Comparison of ENCODE assay signal across 8 cellular contexts in genomic region chr16:4426021-4426684, GRCh38. TPM values are rescaled to one million over a fixed set of nuclear protein-coding genes. Genes with fewer than 3 reads are reported as not detected.
DNase-seq lines count a peak whose midpoint lies in the region; ATAC-seq and TF ChIP-seq lines count a peak whose summit lies in the region.

No MANE protein-coding gene starts in this region.

- H3K36me3 Mint-ChIP-seq in osteocyte (ENCODE audit: unreplicated experiment), result no peaks in the 10 kb centered on the region

- peak overlapping the region; percentile 91 for H3K4me3 Mint-ChIP-seq in osteocyte (ENCODE audit: unreplicated experiment)

- no peaks in the 10 kb centered on the region for H3K27me3 ChIP-seq in esophagus (ENCODE audit: control insufficient read depth in 1 of 2, insufficient read depth in 2 of 2, low read length in 2 of 2)

- peak; percentile 24 for ATAC-seq in HG02852 (IDR thresholded peaks at IDR 0.05; ENCODE audit: unreplicated experiment)

- H3K27me3 Mint-ChIP-seq in osteocyte (ENCODE audit: unreplicated experiment), result no peaks in the 10 kb centered on the region

- peak overlapping the region; percentile 100 for H3K27ac Mint-ChIP-seq in osteocyte (ENCODE audit: unreplicated experiment)

- DNase-seq in stimulated activated CD4-positive, alpha-beta T cell treated with anti-CD3 and anti-CD28 coated beads, Interleukin-1b, Interleukin-23, amount 100 ng/mL, for 48 hours, result peak; percentile 57
- no peak for DNase-seq in stimulated activated CD4-positive, alpha-beta T cell treated with anti-CD3 and anti-CD28 coated beads, Interleukin-12 subunit alpha, Interleukin-12 subunit beta, amount 100 ng/mL, for 4 hours
- DNase-seq in RKO (ENCODE audit: low spot score), result peak; percentile 49
- DNase-seq in osteocyte (ENCODE audit: extremely low spot score, unreplicated experiment), result no peak
- no peak for DNase-seq in DMS153 treated with DMSO at 0.1 percent for 48 hours (lab: John Stamatoyannopoulos, UW; ENCODE audit: unreplicated experiment)
- DNase-seq in GM20000 (ENCODE audit: low spot score), result no peak

- H3K27ac ChIP-seq in esophagus (ENCODE audit: low read depth in 2 of 2, low read length in 1 of 2), result peak overlapping the region; percentile 98 to 99

- H3K9me3 Mint-ChIP-seq in osteocyte (ENCODE audit: unreplicated experiment), result no peaks in the 10 kb centered on the region

- H3K4me1 Mint-ChIP-seq in osteocyte (ENCODE audit: unreplicated experiment), result peaks cover 20% of the 10 kb centered on the region

- H3K36me3 ChIP-seq in esophagus (ENCODE audit: control insufficient read depth in 2 of 2, insufficient read depth in 2 of 2, low read length in 1 of 2), result no peaks in the 10 kb centered on the region

- H3K4me3 ChIP-seq in esophagus (ENCODE audit: low read depth in 1 of 2, low read length in 2 of 2), result peak overlapping the region; percentile 89 to 93

- H3K9me3 ChIP-seq in esophagus (ENCODE audit: control insufficient read depth in 2 of 2, insufficient read depth in 1 of 2, low read depth in 1 of 2, low read length in 1 of 2), result no peaks in the 10 kb centered on the region

- WGBS in esophagus, 2 donors, result 2% methylated on average over 31 of the region's 31 CpGs

- H3K4me1 ChIP-seq in esophagus (ENCODE audit: control insufficient read depth in 2 of 2, insufficient read depth in 2 of 2, low read length in 1 of 2), result no peaks in the 10 kb centered on the region

- TF ChIP-seq CTCF in osteocyte (IDR thresholded peaks at IDR 0.05), result no peak
- TF ChIP-seq CTCF in GM20000 (IDR thresholded peaks at IDR 0.05; ENCODE audit: extremely low read depth, missing control alignments), result no peak

RNA-seq across cellular contexts. Expression of gene DNAJA3, which starts 0.5 kb away (rescaled TPM):
- polyA plus RNA-seq in esophagus, result 10 to 100 TPM; 20.5 to 27.8 TPM
- total RNA-seq in osteocyte, result 31.1 and 33.7 TPM in 2 replicates

RNA-seq across cellular contexts. Expression of gene CORO7, which starts 9.8 kb away (rescaled TPM):
- polyA plus RNA-seq in esophagus, result 10 to 100 TPM; 11.6 to 12.8 TPM
- total RNA-seq in osteocyte, result 35.5 and 40.1 TPM in 2 replicates

RNA-seq across cellular contexts. Expression of gene NMRAL1, which starts 48.3 kb away (rescaled TPM):
- polyA plus RNA-seq in esophagus, result 10 to 100 TPM; 39.8 to 40.7 TPM
- total RNA-seq in osteocyte, result 55.0 and 61.4 TPM in 2 replicates

RNA-seq across cellular contexts. Expression of gene HMOX2, which starts 50.0 kb away (rescaled TPM):
- 10 to 100 TPM; 77.1 to 85.9 TPM for polyA plus RNA-seq in esophagus
- total RNA-seq in osteocyte, result 47.2 and 47.3 TPM in 2 replicates

RNA-seq across cellular contexts. Expression of gene VASN, which starts 54.5 kb away (rescaled TPM):
- 10 to 100 TPM; 25.5 to 32.7 TPM for polyA plus RNA-seq in esophagus
- total RNA-seq in osteocyte, result 62.7 and 63.1 TPM in 2 replicates

Comparison
In these comparisons a context has a peak if more than half of its experiments do, and no peak if none do; other contexts are left out.
1. DNase-seq: peak in stimulated activated CD4-positive, alpha-beta T cell treated with anti-CD3 and anti-CD28 coated beads, Interleukin-1b, Interleukin-23, amount 100 ng/mL, for 48 hours (single experiment) and RKO (single experiment); none in stimulated activated CD4-positive, alpha-beta T cell treated with anti-CD3 and anti-CD28 coated beads, Interleukin-12 subunit alpha, Interleukin-12 subunit beta, amount 100 ng/mL, for 4 hours (single experiment), osteocyte (single experiment), DMS153 treated with DMSO at 0.1 percent for 48 hours (single experiment) and GM20000 (single experiment).